9 cellular contexts compared by ENCODE assay signal in genomic region chr6:138493413-138493812, GRCh38. TPM values are rescaled to one million over a fixed set of nuclear protein-coding genes. Genes with fewer than 3 reads are reported as not detected.
DNase-seq lines count a peak whose midpoint lies in the region; TF ChIP-seq lines count a peak whose summit lies in the region.
"Had no signal": no experiment of that assay in that cellular context is flagged by ENCODE, and none has a peak within 500 bp of the region (broad histone marks: within the 10 kb centered on the region; RNA-seq: fewer than 3 reads in every experiment).

No MANE protein-coding gene starts in this region.

- H3K4me3 ChIP-seq in smooth muscle cell (peak overlapping the region; percentile 28), ovary (no peak overlapping the region), Karpas-422 (ENCODE audit: low read length) (no peak overlapping the region)

- DNase-seq in HPDE6-E6E7 (ENCODE audit: extremely low spot score) (peak; percentile 54), MCF 10A (ENCODE audit: unreplicated experiment) (peak; percentile 79), iPS-NIHi11 (ENCODE audit: low spot score) (peak; percentile 57), smooth muscle cell (lab: John Stamatoyannopoulos, UW; ENCODE audit: unreplicated experiment) (no peak), ovary (no peak), Karpas-422 (no peak)
- no peak for DNase-seq in stimulated activated CD4-positive, alpha-beta T cell treated with anti-CD3 and anti-CD28 coated beads, Interleukin-12 subunit alpha, Interleukin-12 subunit beta, amount 100 ng/mL, for 4 hours
- DNase-seq in central memory CD4-positive, alpha-beta T cell, result no peak
- DNase-seq: activated gamma-delta T cell treated with Interleukin-2 at 50 U/mL for 16 hours had no signal

- H3K27me3 Mint-ChIP-seq in MCF 10A (ENCODE audit: insufficient read depth, unreplicated experiment), result no peaks in the 10 kb centered on the region

- H3K9ac ChIP-seq in smooth muscle cell (ENCODE audit: low read depth), result no peak overlapping the region
- no peak overlapping the region for H3K9ac ChIP-seq in Karpas-422 (ENCODE audit: low read length)

- H3K27me3 ChIP-seq in smooth muscle cell (ENCODE audit: low read depth) (no peaks in the 10 kb centered on the region), ovary (no peaks in the 10 kb centered on the region), Karpas-422 (ENCODE audit: low read length) (no peaks in the 10 kb centered on the region)

- H3K9me3 ChIP-seq in smooth muscle cell (replicated peaks; ENCODE audit: low read depth) (no peaks in the 10 kb centered on the region), ovary (no peaks in the 10 kb centered on the region), Karpas-422 (ENCODE audit: low read length) (no peaks in the 10 kb centered on the region)

- TF ChIP-seq EP300 in ovary (IDR thresholded peaks at IDR 0.05), result no peak

- H3K4me1 ChIP-seq in smooth muscle cell (ENCODE audit: low read depth) (peaks cover 30% of the 10 kb centered on the region), ovary (ENCODE audit: insufficient read depth) (no peaks in the 10 kb centered on the region), Karpas-422 (ENCODE audit: low read length) (peaks cover 10% of the 10 kb centered on the region)

- no peaks in the 10 kb centered on the region for H3K36me3 ChIP-seq in smooth muscle cell (ENCODE audit: low read depth)
- H3K36me3 ChIP-seq in ovary, result no peaks in the 10 kb centered on the region
- no peaks in the 10 kb centered on the region for H3K36me3 ChIP-seq in Karpas-422 (ENCODE audit: insufficient read depth, low read length)

- peak overlapping the region; percentile 63 for H3K27ac ChIP-seq in smooth muscle cell (ENCODE audit: low read depth)
- no peak overlapping the region for H3K27ac ChIP-seq in ovary
- H3K27ac ChIP-seq in Karpas-422 (ENCODE audit: low read length), result no peak overlapping the region

- WGBS in smooth muscle cell (ENCODE audit: low lambda C conversion rate), result 16% methylated on average over 5 of the region's 5 CpGs
- WGBS in ovary, 3 donors, result 11 to 20% (median 16%) methylated on average over 5 of the region's 5 CpGs

- H3K9me3 Mint-ChIP-seq in MCF 10A (ENCODE audit: unreplicated experiment), result no peaks in the 10 kb centered on the region

- TF ChIP-seq POLR2A in ovary (IDR thresholded peaks at IDR 0.05), result no peak

- H4K20me1 ChIP-seq in smooth muscle cell (ENCODE audit: low read depth) (peaks cover 22% of the 10 kb centered on the region), Karpas-422 (ENCODE audit: insufficient read depth, low read depth, low read length) (no peaks in the 10 kb centered on the region)

- H2AFZ ChIP-seq in smooth muscle cell (ENCODE audit: low read depth), result no peak overlapping the region
- H2AFZ ChIP-seq in Karpas-422 (ENCODE audit: low read length), result no peak overlapping the region

- H3K79me2 ChIP-seq in smooth muscle cell (ENCODE audit: low read depth), result peaks cover 18% of the 10 kb centered on the region
- H3K79me2 ChIP-seq in Karpas-422 (ENCODE audit: low read length), result no peaks in the 10 kb centered on the region

- POLR2A ChIA-PET in MCF 10A (lab: Yijun Ruan, JAX), result interaction anchor here (0.7 to 4.5 kb wide), 17 partner anchors 9 to 1797 kb away, joined by 3 to 66 read pairs (median 4); no protein-coding TSS in a partner anchor

- no peaks in the 10 kb centered on the region for H3K36me3 Mint-ChIP-seq in MCF 10A (ENCODE audit: insufficient read depth, unreplicated experiment)

- peak overlapping the region; percentile 67 for H3K4me3 Mint-ChIP-seq in MCF 10A (ENCODE audit: unreplicated experiment)

- H3K4me2 ChIP-seq in smooth muscle cell, result peak overlapping the region; percentile 48
- H3K4me2 ChIP-seq in Karpas-422 (ENCODE audit: low read depth, low read length, poor library complexity, severe bottlenecking), result no peak overlapping the region

- TF ChIP-seq CTCF in MCF 10A (IDR thresholded peaks at IDR 0.05; ENCODE audit: unreplicated experiment) (no peak), smooth muscle cell (IDR thresholded peaks at IDR 0.05; ENCODE audit: borderline replicate concordance, insufficient read depth, poor library complexity, severe bottlenecking) (no peak), ovary (IDR thresholded peaks at IDR 0.05) (no peak)

- no peaks in the 10 kb centered on the region for H3K9me2 ChIP-seq in Karpas-422 (replicated peaks; ENCODE audit: insufficient read depth, low read length)

- CTCF ChIA-PET in MCF 10A (lab: Yijun Ruan, JAX), result interaction anchor here (0.8 to 2.1 kb wide), 8 partner anchors 10 to 88 kb away, joined by 3 to 15 read pairs (median 5); no protein-coding TSS in a partner anchor

- no peaks in the 10 kb centered on the region for H3F3A ChIP-seq in smooth muscle cell (ENCODE audit: low read depth)

- intact Hi-C loops in MCF 10A (cut with micrococcal nuclease), result no loop called here
- intact Hi-C loops in ovary (cut with DNase I), result no loop called here

- H3K4me1 Mint-ChIP-seq in MCF 10A (ENCODE audit: insufficient read depth, unreplicated experiment), result peaks cover 12% of the 10 kb centered on the region

- H3K27ac Mint-ChIP-seq in MCF 10A (ENCODE audit: low read depth, unreplicated experiment), result peak overlapping the region; percentile 98

- BruUV-seq in MCF 10A (replicated peaks; lab: Mats Ljungman, UMichigan), result no TSS peak

RNA-seq across cellular contexts. Expression of gene NHSL1, which starts 5.9 kb away (rescaled TPM):
- total RNA-seq in MCF 10A (2022) (23.9 and 32.1 TPM in 2 replicates), smooth muscle cell (6.6 and 9.0 TPM in 2 replicates), ovary (1 to 10 TPM; 1.0 to 7.1 (median 2.6) TPM)
- polyA plus RNA-seq in smooth muscle cell (7.2 and 13.3 TPM in 2 replicates), ovary (1 to 10 TPM in 1 of 2 donors, under 1 TPM in 1; 0.84 to 5.8 TPM)
- total RNA-seq in Karpas-422 (2014; rRNA removed; shearing (Covaris generic); ENCODE audit: low replicate concordance), result 2.6 and 3.8 TPM in 2 replicates

Comparison
In these comparisons a context has a peak if more than half of its experiments do, and no peak if none do; other contexts are left out.
1. DNase-seq: peak in HPDE6-E6E7 (single experiment), MCF 10A (single experiment) and iPS-NIHi11 (single experiment); none in smooth muscle cell (single experiment), stimulated activated CD4-positive, alpha-beta T cell treated with anti-CD3 and anti-CD28 coated beads, Interleukin-12 subunit alpha, Interleukin-12 subunit beta, amount 100 ng/mL, for 4 hours (single experiment), ovary (0 of 5), Karpas-422 (single experiment) and central memory CD4-positive, alpha-beta T cell (single experiment).